Comparison of ENCODE assay signal across 8 cellular contexts in genomic region chr17:45307290-45308015, GRCh38. TPM values are rescaled to one million over a fixed set of nuclear protein-coding genes. Genes with fewer than 3 reads are reported as not detected.
DNase-seq lines count a peak whose midpoint lies in the region; FAIRE-seq and TF ChIP-seq lines count a peak whose summit lies in the region.

No MANE protein-coding gene starts in this region.

- H3K9me3 ChIP-seq in sigmoid colon = no peaks in the 10 kb centered on the region

- no peak for DNase-seq in GM12891 (ENCODE audit: insufficient read length, low spot score)
- DNase-seq in KBM-7 = peak; percentile 81
- DNase-seq in activated CD4-positive, alpha-beta T cell treated with anti-CD3 and anti-CD28 coated beads, Interleukin-2, amount 50 U/mL, for 48 hours = peak; percentile 46 to 71
- peak; percentile 92 for DNase-seq in fibroblast of the aortic adventitia (ENCODE audit: low read depth)
- DNase-seq in sigmoid colon = no peak
- no peak for DNase-seq in NCI-H2081 treated with DMSO at 0.1 percent for 48 hours (lab: John Stamatoyannopoulos, UW)
- DNase-seq in mesenteric fat pad (ENCODE audit: low spot score) = no peak
- DNase-seq in NCI-H1048 (lab: John Stamatoyannopoulos, UW) = no peak

- peak; percentile 23 for FAIRE-seq in GM12891 (lab: Jason Lieb, UNC)

- 18 to 24% methylated on average over 9 of the region's 9 CpGs for whole genome bisulfite sequencing in sigmoid colon, 2 donors

- peak overlapping the region; percentile 84 to 98 (median 97) for H3K27ac ChIP-seq in sigmoid colon

- intact Hi-C loops in sigmoid colon (cut with DNase I) = no loop called here

- in situ Hi-C loops in KBM-7 (cut with MboI; ENCODE audit: low pct_unique_long_range_greater_than_20kb, low sequenced_read_pairs) = no loop called here

- H3K4me3 ChIP-seq in fibroblast of the aortic adventitia (ENCODE audit: low read depth, low read length) = no peak overlapping the region
- H3K4me3 ChIP-seq in sigmoid colon = no peak overlapping the region

- TF ChIP-seq POLR2A in GM12891 (IDR thresholded peaks at IDR 0.05; ENCODE audit: low read depth, low read length) (no peak), sigmoid colon (IDR thresholded peaks at IDR 0.05) (no peak)

- TF ChIP-seq CTCF in fibroblast of the aortic adventitia (IDR thresholded peaks at IDR 0.05; ENCODE audit: insufficient read depth, low read length) (no peak), sigmoid colon (IDR thresholded peaks at IDR 0.05) (no peak)

- peaks cover 0 to 10% (median 4%) of the 10 kb centered on the region in 4 donors for H3K36me3 ChIP-seq in sigmoid colon

- TF ChIP-seq EP300 in sigmoid colon (IDR thresholded peaks at IDR 0.05) = no peak

- peaks cover 0 to 99% (median 94%) of the 10 kb centered on the region in 4 donors for H3K4me1 ChIP-seq in sigmoid colon

- no peaks in the 10 kb centered on the region for H3K27me3 ChIP-seq in sigmoid colon

TF ChIP-seq in GM12891, 5 proteins besides CTCF, POLR2A, EP300 and RAD21:
- TF ChIP-seq POLR2AphosphoS5 (IDR thresholded peaks at IDR 0.05; ENCODE audit: low read depth, low read length) = peak; percentile 46; the same call in 1 of the 2 replicates
- TF ChIP-seq SPI1 (IDR thresholded peaks at IDR 0.05; ENCODE audit: low read depth, low read length) = peak; percentile 33; the same call in 1 of the 2 replicates
- TF ChIP-seq POU2F2 (IDR thresholded peaks at IDR 0.05; ENCODE audit: low read depth, low read length) = 0 out of 2 replicates have a peak, but pooled peaks have one; percentile 19
- no peak for TF ChIP-seq TAF1 (IDR thresholded peaks at IDR 0.05; ENCODE audit: low read depth, low read length)
- no peak for TF ChIP-seq PAX5 (IDR thresholded peaks at IDR 0.05; ENCODE audit: insufficient read depth, low read length, severe bottlenecking)

RNA-seq across cellular contexts. Expression of gene MAP3K14, which starts 9.4 kb away (rescaled TPM):
- 12.4 TPM for polyA plus RNA-seq in GM12891 (2012; ENCODE audit: low read depth, missing spikeins)
- total RNA-seq in fibroblast of the aortic adventitia (ENCODE audit: low replicate concordance) (1.6 and 3.3 TPM in 2 replicates), sigmoid colon (10 to 100 TPM in 3 of 4 donors, 1 to 10 TPM in 1; 9.2 to 28.5 (median 14.1) TPM), mesenteric fat pad (8.7 TPM)
- polyA plus RNA-seq in sigmoid colon = 10 to 100 TPM in 1 of 3 donors, 1 to 10 TPM in 2; 7.2 to 20.8 (median 9.0) TPM

RNA-seq across cellular contexts. Expression of gene SPATA32, which starts 45.6 kb away (rescaled TPM):
- polyA plus RNA-seq in GM12891 (2012; ENCODE audit: low read depth, missing spikeins) = 0.35 TPM
- not detected in 2 replicates for total RNA-seq in fibroblast of the aortic adventitia (ENCODE audit: low replicate concordance)
- total RNA-seq in sigmoid colon = not detected
- under 1 TPM in 1 of 3 donors, not detected in 2; 0.07 TPM for polyA plus RNA-seq in sigmoid colon
- not detected for total RNA-seq in mesenteric fat pad

Comparison
In these comparisons a context has a peak if more than half of its experiments do, and no peak if none do; other contexts are left out.
1. DNase-seq: peak in KBM-7 (single experiment), activated CD4-positive, alpha-beta T cell treated with anti-CD3 and anti-CD28 coated beads, Interleukin-2, amount 50 U/mL, for 48 hours (2 of 2) and fibroblast of the aortic adventitia (single experiment); none in GM12891 (single experiment), sigmoid colon (single experiment), NCI-H2081 treated with DMSO at 0.1 percent for 48 hours (single experiment), mesenteric fat pad (single experiment) and NCI-H1048 (single experiment).